8 cellular contexts compared by ENCODE assay signal in the genomic region with DNA sequence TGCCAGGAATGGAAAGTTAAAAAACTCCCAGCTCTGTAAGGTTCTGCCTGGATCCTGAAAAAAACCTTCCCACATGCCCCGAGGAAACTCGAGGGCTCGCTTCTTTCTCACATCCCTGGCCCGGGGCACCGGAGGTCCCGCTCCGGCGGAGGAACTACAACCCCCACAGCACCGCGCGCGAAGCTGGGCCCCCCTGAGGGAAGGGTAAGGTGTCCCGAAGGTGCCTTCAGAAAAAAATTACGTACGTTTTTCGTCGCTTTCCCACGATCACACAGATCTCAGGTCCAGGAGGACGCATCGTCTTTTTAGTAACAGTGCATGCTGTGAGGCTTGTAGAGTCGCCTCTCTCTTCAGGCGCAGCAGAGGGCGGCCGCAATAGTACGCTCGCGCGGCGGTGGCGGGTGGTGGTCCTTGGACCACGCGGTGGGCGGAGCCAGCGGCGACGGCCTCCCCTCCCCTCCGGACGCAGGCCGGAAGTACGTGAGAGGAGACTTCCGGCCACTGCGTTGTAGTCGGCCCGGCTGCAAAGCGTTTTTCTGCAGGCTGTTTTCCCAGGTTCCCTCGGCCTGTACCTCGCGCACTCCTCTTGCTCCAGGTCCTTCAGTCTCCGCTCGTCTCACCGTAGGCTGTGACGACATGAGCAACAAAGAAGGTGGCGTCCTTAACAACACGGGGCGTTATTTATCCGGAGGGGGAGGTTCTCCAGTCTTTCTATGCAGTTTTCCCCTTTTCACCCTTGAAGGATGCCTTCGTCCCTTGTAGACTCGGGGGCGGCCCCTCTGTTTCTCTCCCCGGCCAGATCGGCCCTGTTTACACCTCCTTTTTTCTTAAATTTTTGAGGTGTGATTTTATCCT. TPM values are rescaled to one million over a fixed set of nuclear protein-coding genes. Genes with fewer than 3 reads are reported as not detected.
DNase-seq lines count a peak whose midpoint lies in the region; ATAC-seq and TF ChIP-seq lines count a peak whose summit lies in the region.

Gene TSNAX, plus strand, starts transcription at position 495 of the 855 bp plus-strand sequence. Its CDS starts 142 bp downstream, at position 637.

- ATAC-seq in CD4-positive, alpha-beta T cell (ENCODE audit: poor library complexity) = peak; percentile 85
- ATAC-seq in GM19455 (IDR thresholded peaks at IDR 0.05; ENCODE audit: unreplicated experiment) = peak; percentile 96
- ATAC-seq in lower lobe of right lung = peak; percentile 99 to 100

- peaks cover 48% of the 10 kb centered on the region for H3K36me3 Mint-ChIP-seq in CD4-positive, alpha-beta T cell (ENCODE audit: low read depth)

- peaks cover 13% of the 10 kb centered on the region for H3K36me3 ChIP-seq in lower lobe of right lung

- peak within 1 kb of the TSS; percentile 97 for H3K27ac Mint-ChIP-seq in CD4-positive, alpha-beta T cell

- peak within 1 kb of the TSS; percentile 94 for H3K4me3 Mint-ChIP-seq in CD4-positive, alpha-beta T cell

- CTCF ChIA-PET in CD4-positive, alpha-beta T cell (lab: Charles Lee) = interaction anchor here (0.8 to 1.0 kb wide), 2 partner anchors 8 to 98 kb away, joined by 3 to 4 read pairs; no protein-coding TSS in a partner anchor

- intact Hi-C loops in CD4-positive, alpha-beta T cell (cut with DNase I, micrococcal nuclease) = loop anchor here (1.0 to 10.0 kb wide), 11 partner anchors 66 to 1106 kb away; partner anchors contain the start of genes EGLN1 (in 2 of the 2), SPRTN (in 2 of the 2), ARV1 (in 1 of the 2) and DISC1 (in 1 of the 2)
- intact Hi-C loops in lower lobe of right lung (cut with DNase I) = no loop called here

- peaks cover 46% of the 10 kb centered on the region for H3K4me1 Mint-ChIP-seq in CD4-positive, alpha-beta T cell (ENCODE audit: low read depth)

- H3K4me3 ChIP-seq in HL-60 (replicated peaks; ENCODE audit: insufficient read depth, low read length) (peak within 1 kb of the TSS; percentile 80), lower lobe of right lung (peak within 1 kb of the TSS; percentile 78)

- no peaks in the 10 kb centered on the region for H3K27me3 Mint-ChIP-seq in CD4-positive, alpha-beta T cell

- H3K27me3 ChIP-seq in CD4-positive, alpha-beta T cell (ENCODE audit: control insufficient read depth, insufficient read depth, low read length) = no peaks in the 10 kb centered on the region
- H3K27me3 ChIP-seq in HL-60 (ENCODE audit: insufficient read depth, poor library complexity, severe bottlenecking) = no peaks in the 10 kb centered on the region
- no peaks in the 10 kb centered on the region for H3K27me3 ChIP-seq in lower lobe of right lung (ENCODE audit: low read depth)

- no peak for TF ChIP-seq CTCF in CD4-positive, alpha-beta T cell (IDR thresholded peaks at IDR 0.05)
- TF ChIP-seq CTCF in HL-60 (IDR thresholded peaks at IDR 0.05; ENCODE audit: insufficient read depth, low read length) (no peak), lower lobe of right lung (IDR thresholded peaks at IDR 0.05) (no peak)

- POLR2A ChIA-PET in CD4-positive, alpha-beta T cell (lab: Charles Lee) = interaction anchor here (0.6 to 2.0 kb wide), 11 partner anchors 10 to 487 kb away, joined by 3 to 34 read pairs (median 3); partner anchors contain the start of genes DISC1, EGLN1, EXOC8 and SPRTN

- H3K27ac ChIP-seq in CD4-positive, alpha-beta T cell (ENCODE audit: low read depth, low read length) = peak within 1 kb of the TSS; percentile 84
- peak within 1 kb of the TSS; percentile 97 for H3K27ac ChIP-seq in HL-60 (replicated peaks)
- H3K27ac ChIP-seq in lower lobe of right lung = peak within 1 kb of the TSS; percentile 90

- H3K9me3 Mint-ChIP-seq in CD4-positive, alpha-beta T cell = no peaks in the 10 kb centered on the region

- no peaks in the 10 kb centered on the region for H3K9me3 ChIP-seq in CD4-positive, alpha-beta T cell (ENCODE audit: control insufficient read depth, low read length)
- no peaks in the 10 kb centered on the region for H3K9me3 ChIP-seq in lower lobe of right lung

- peak; percentile 81 to 90 (median 86) for DNase-seq in CD4-positive, alpha-beta T cell
- DNase-seq in HL-60 (ENCODE audit: low read depth in 1 of 2, low spot score in 1 of 2) (peak; percentile 91 to 93), NK-92 (lab: John Stamatoyannopoulos, UW; ENCODE audit: unreplicated experiment) (peak; percentile 30), lower lobe of right lung (peak; percentile 93)
- DNase-seq in activated CD8-positive, alpha-beta memory T cell treated with anti-CD3 and anti-CD28 coated beads for 1 hour (ENCODE audit: extremely low read depth in 1 of 2, low read depth in 1 of 2) = peak; percentile 74 to 81
- peak; percentile 83 for DNase-seq in effector CD4-positive, alpha-beta T cell
- peak; percentile 79 to 87 (median 79) for DNase-seq in stimulated activated CD4-positive, alpha-beta T cell treated with anti-CD3 and anti-CD28 coated beads, TNF-alpha, amount 100 ng/mL, for 24 hours (ENCODE audit: low read depth in 3 of 3)

- H3K4me1 ChIP-seq in lower lobe of right lung = peaks cover 32% of the 10 kb centered on the region

RNA-seq across cellular contexts. Expression of gene TSNAX, which starts in this region (rescaled TPM):
- total RNA-seq in CD4-positive, alpha-beta T cell = 10 to 100 TPM; 33.5 to 35.7 TPM
- 38.4 TPM for total RNA-seq in lower lobe of right lung

Comparison
In these comparisons a context has a peak if more than half of its experiments do, and no peak if none do; other contexts are left out.
1. Peak in every context shown above with its lines: DNase-seq, ATAC-seq, H3K4me3 ChIP-seq and H3K27ac ChIP-seq.
2. DNase-seq: peak in every context shown above with its lines; median percentile 93 in lower lobe of right lung; 92 in HL-60; 86 in CD4-positive, alpha-beta T cell; 83 in effector CD4-positive, alpha-beta T cell; 79 in stimulated activated CD4-positive, alpha-beta T cell treated with anti-CD3 and anti-CD28 coated beads, TNF-alpha, amount 100 ng/mL, for 24 hours; 78 in activated CD8-positive, alpha-beta memory T cell treated with anti-CD3 and anti-CD28 coated beads for 1 hour; 30 in NK-92.